In genomic region chr2:3379647-3380534, GRCh38 we compare ENCODE assay signal across 8 cellular contexts. TPM values are rescaled to one million over a fixed set of nuclear protein-coding genes. Genes with fewer than 3 reads are reported as not detected.
DNase-seq lines count a peak whose midpoint lies in the region; ATAC-seq and TF ChIP-seq lines count a peak whose summit lies in the region.

Gene TRAPPC12 (plus strand): TSS chr2:3379694. CDS start chr2:3387624, 7,930 bp downstream.

- in situ Hi-C loops in GM18951 (cut with MboI; ENCODE audit: low sequenced_read_pairs, unreplicated experiment): no loop called here

- POLR2A ChIA-PET in activated CD4-positive, alpha-beta T cell treated with anti-CD3 and anti-CD28 coated beads, Interleukin-2, amount 10 ng/mL, durations not matched to agents 7 days and 5 days (lab: Charles Lee): no interaction called here

- peaks cover 25% of the 10 kb centered on the region for H3K36me3 Mint-ChIP-seq in activated CD4-positive, alpha-beta T cell treated with anti-CD3 and anti-CD28 coated beads, Interleukin-2, amount 10 ng/mL, durations not matched to agents 7 days and 5 days (ENCODE audit: low read depth)

- H3K27ac Mint-ChIP-seq in activated CD4-positive, alpha-beta T cell treated with anti-CD3 and anti-CD28 coated beads, Interleukin-2, amount 10 ng/mL, durations not matched to agents 7 days and 5 days: peak within 1 kb of the TSS; percentile 99

- peaks cover 51% of the 10 kb centered on the region for H3K4me1 Mint-ChIP-seq in activated CD4-positive, alpha-beta T cell treated with anti-CD3 and anti-CD28 coated beads, Interleukin-2, amount 10 ng/mL, durations not matched to agents 7 days and 5 days

- H3K4me1 ChIP-seq in left lung: peaks cover 22 to 39% of the 10 kb centered on the region in 2 donors

- ATAC-seq in HG03196 (IDR thresholded peaks at IDR 0.05; ENCODE audit: unreplicated experiment): peak; percentile 76
- ATAC-seq in left lung: peak; percentile 89

- peak; percentile 96 for TF ChIP-seq POLR2A in GM18951 (IDR thresholded peaks at IDR 0.05; ENCODE audit: extremely low read depth, insufficient read depth, insufficient read length)

- TF ChIP-seq CTCF in left lung (IDR thresholded peaks at IDR 0.05): no peak

- no peaks in the 10 kb centered on the region for H3K27me3 ChIP-seq in left lung

- CTCF ChIA-PET in activated CD4-positive, alpha-beta T cell treated with anti-CD3 and anti-CD28 coated beads, Interleukin-2, amount 10 ng/mL, durations not matched to agents 7 days and 5 days (lab: Charles Lee): interaction anchor here (0.6 to 0.7 kb wide), 2 partner anchors 9 to 46 kb away, joined by 3 read pairs; no protein-coding TSS in a partner anchor

- H3K36me3 ChIP-seq in left lung: peaks cover 0 to 14% of the 10 kb centered on the region in 2 donors

- no peaks in the 10 kb centered on the region for H3K27me3 Mint-ChIP-seq in activated CD4-positive, alpha-beta T cell treated with anti-CD3 and anti-CD28 coated beads, Interleukin-2, amount 10 ng/mL, durations not matched to agents 7 days and 5 days

- H3K9me3 ChIP-seq in left lung: peaks cover 0 to 7% of the 10 kb centered on the region in 2 donors

- DNase-seq in Ammon's horn (ENCODE audit: low spot score): peak; percentile 90
- DNase-seq in NCI-H526 treated with DMSO at 0.1 percent for 48 hours (lab: John Stamatoyannopoulos, UW): peak; percentile 84
- peak; percentile 95 for DNase-seq in activated CD4-positive, alpha-beta T cell treated with anti-CD3 and anti-CD28 coated beads, Interleukin-2, amount 10 ng/mL, durations not matched to agents 7 days and 5 days
- DNase-seq in dedifferentiated amniotic fluid mesenchymal stem cell (ENCODE audit: extremely low spot score): peak; percentile 84
- DNase-seq in left lung: peak; percentile 92 to 98
- peak; percentile 94 for DNase-seq in stimulated activated CD4-positive, alpha-beta T cell treated with anti-CD3 and anti-CD28 coated beads, Interleukin-4, amount 100 ng/mL, for 1 hour

- H3K27ac ChIP-seq in left lung: peak within 1 kb of the TSS; percentile 85 to 93

- intact Hi-C loops in left lung (cut with DNase I): no loop called here

- peak within 1 kb of the TSS; percentile 99 for H3K4me3 Mint-ChIP-seq in activated CD4-positive, alpha-beta T cell treated with anti-CD3 and anti-CD28 coated beads, Interleukin-2, amount 10 ng/mL, durations not matched to agents 7 days and 5 days

- H3K9me3 Mint-ChIP-seq in activated CD4-positive, alpha-beta T cell treated with anti-CD3 and anti-CD28 coated beads, Interleukin-2, amount 10 ng/mL, durations not matched to agents 7 days and 5 days: no peaks in the 10 kb centered on the region

- peak within 1 kb of the TSS; percentile 86 to 89 for H3K4me3 ChIP-seq in left lung

RNA-seq across cellular contexts. Expression of gene TRAPPC12, which starts in this region (rescaled TPM):
- 10 to 100 TPM; 84.0 to 88.0 TPM for total RNA-seq in activated CD4-positive, alpha-beta T cell treated with anti-CD3 and anti-CD28 coated beads, Interleukin-2, amount 10 ng/mL, durations not matched to agents 7 days and 5 days
- 10 to 100 TPM; 83.0 to 99.4 TPM for total RNA-seq in left lung

Comparison
In these comparisons a context has a peak if more than half of its experiments do, and no peak if none do; other contexts are left out.
1. Peak in every context shown above with its lines: DNase-seq, ATAC-seq, H3K4me3 ChIP-seq and H3K27ac ChIP-seq.